In genomic region chr1:9784508-9785133, GRCh38 we compare ENCODE assay signal across 8 cellular contexts. TPM values are rescaled to one million over a fixed set of nuclear protein-coding genes. Genes with fewer than 3 reads are reported as not detected.
DNase-seq lines count a peak whose midpoint lies in the region; ATAC-seq and TF ChIP-seq lines count a peak whose summit lies in the region.

No MANE protein-coding gene starts in this region.

- H3K36me3 ChIP-seq in Loucy (ENCODE audit: insufficient read depth, low read length) (no peaks in the 10 kb centered on the region), ascending aorta (no peaks in the 10 kb centered on the region)

- no peaks in the 10 kb centered on the region for H3F3A ChIP-seq in Loucy (ENCODE audit: low read depth)

- H3K4me1 ChIP-seq in Loucy (ENCODE audit: insufficient read depth, low read length, poor library complexity, severe bottlenecking) (peaks cover 9% of the 10 kb centered on the region), ascending aorta (no peaks in the 10 kb centered on the region)

- DNase-seq in Daoy (ENCODE audit: low read depth) (peak; percentile 63), T-helper 1 cell (peak in 4 of 5 donors; percentile 50 to 74 (median 63)), ascending aorta (ENCODE audit: low spot score in 2 of 2) (no peak), left kidney (ENCODE audit: low read depth, low spot score) (peak; percentile 82), sciatic nerve (ENCODE audit: low spot score) (no peak), omental fat pad (ENCODE audit: low spot score) (no peak)
- peak; percentile 24 to 43 for DNase-seq in stimulated activated CD8-positive, alpha-beta memory T cell treated with anti-CD3 and anti-CD28 coated beads, Interleukin-2, amount 100 ng/mL, for 48 hours (ENCODE audit: low read depth in 2 of 2)

- no peak overlapping the region for H3K27ac ChIP-seq in ascending aorta

- no peak for ATAC-seq in sciatic nerve
- ATAC-seq in omental fat pad (ENCODE audit: low FRiP score) = no peak

- H3K4me3 ChIP-seq in Loucy (ENCODE audit: low read length, poor library complexity, severe bottlenecking) (no peak overlapping the region), ascending aorta (no peak overlapping the region)

- H2AFZ ChIP-seq in Loucy (ENCODE audit: low read length) = no peak overlapping the region

- H3K9ac ChIP-seq in Loucy (ENCODE audit: low read depth, low read length, poor library complexity, severe bottlenecking) = no peak overlapping the region

- H3K4me2 ChIP-seq in Loucy (ENCODE audit: low read depth, low read length, poor library complexity, severe bottlenecking) = no peak overlapping the region

- no peaks in the 10 kb centered on the region for H3K9me2 ChIP-seq in Loucy (replicated peaks; ENCODE audit: low read depth, low read length)

- no peaks in the 10 kb centered on the region for H3K27me3 ChIP-seq in Loucy (ENCODE audit: insufficient read depth, low read length, poor library complexity, severe bottlenecking)
- H3K27me3 ChIP-seq in ascending aorta = no peaks in the 10 kb centered on the region

- intact Hi-C loops in ascending aorta (cut with DNase I) (loop anchor here (1.0 kb wide), 1 partner anchor 83 kb away; no protein-coding TSS in a partner anchor), sciatic nerve (cut with DNase I) (no loop called here)

- H3K9me3 ChIP-seq in Loucy (ENCODE audit: insufficient read depth, low read depth, low read length) (no peaks in the 10 kb centered on the region), ascending aorta (no peaks in the 10 kb centered on the region)

- H3K79me2 ChIP-seq in Loucy (ENCODE audit: insufficient read depth, low read length) = peaks cover 80% of the 10 kb centered on the region

- peak; percentile 95 for TF ChIP-seq CTCF in Loucy (conservative IDR thresholded peaks at IDR 0.05; ENCODE audit: low read length)
- TF ChIP-seq CTCF in ascending aorta (IDR thresholded peaks at IDR 0.05) = peak; percentile 56 to 61 (median 59)
- TF ChIP-seq CTCF in omental fat pad (IDR thresholded peaks at IDR 0.05) = peak in 1 of 3 donors; percentile 55

- H4K20me1 ChIP-seq in Loucy (ENCODE audit: insufficient read depth, low read length, poor library complexity, severe bottlenecking) = peaks cover 16% of the 10 kb centered on the region

RNA-seq across cellular contexts. Expression of gene CLSTN1, which starts 39.1 kb away (rescaled TPM):
- 37.5 and 41.7 TPM in 2 replicates for total RNA-seq in Daoy (2014; rRNA removed; shearing (Covaris generic))
- total RNA-seq in ascending aorta (84.6 TPM), sciatic nerve (121 TPM), omental fat pad (10 to 100 TPM; 28.3 to 41.0 (median 30.1) TPM)

Comparison
In these comparisons a context has a peak if more than half of its experiments do, and no peak if none do; other contexts are left out.
1. DNase-seq: peak in Daoy (single experiment), T-helper 1 cell (4 of 5), left kidney (single experiment) and stimulated activated CD8-positive, alpha-beta memory T cell treated with anti-CD3 and anti-CD28 coated beads, Interleukin-2, amount 100 ng/mL, for 48 hours (2 of 2); none in ascending aorta (0 of 2), sciatic nerve (single experiment) and omental fat pad (single experiment).